Comparison of ENCODE assay signal across 17 cellular contexts in genomic region chr5:152007556-152007955, GRCh38.
"Had no signal": no experiment of that assay in that cellular context is flagged by ENCODE, and none has a peak within 500 bp of the region (broad histone marks: within the 10 kb centered on the region; RNA-seq: fewer than 3 reads in every experiment).

No MANE protein-coding gene starts in this region.

- H3K9me3 ChIP-seq: lower lobe of right lung, prostate gland, sigmoid colon, upper lobe of right lung had no signal

- H3K4me3 ChIP-seq: lower lobe of right lung, prostate gland, sigmoid colon, upper lobe of right lung had no signal

- ATAC-seq: effector memory CD8-positive, alpha-beta T cell; left cardiac atrium; lower lobe of right lung; naive thymus-derived CD4-positive, alpha-beta T cell; T-helper 17 cell; upper lobe of right lung had no signal

- H3K36me3 ChIP-seq: lower lobe of right lung, prostate gland, sigmoid colon, upper lobe of right lung had no signal

- H3K27me3 Mint-ChIP-seq: activated CD4-positive, alpha-beta T cell treated with anti-CD3 and anti-CD28 coated beads, Interleukin-2, amount 10 ng/mL, durations not matched to agents 24 days and 14 days; T-helper 17 cell had no signal

- H3K4me3 Mint-ChIP-seq: activated B cell treated with CpG ODN at 0.5 μM for 24 hours; activated CD4-positive, alpha-beta T cell treated with anti-CD3 and anti-CD28 coated beads, Interleukin-2, amount 10 ng/mL, durations not matched to agents 24 days and 14 days; activated T-helper 1 cell treated with anti-CD3 and anti-CD28 coated beads, Interleukin-12 subunit alpha, Interleukin-12 subunit beta, Interleukin-2, Interleukin-4 antibody, amounts not matched to agents 30 ng/mL and 10 ng/mL and 1 ng/mL, durations not matched to agents 14 hours and 24 hours and 36 hours; effector memory CD8-positive, alpha-beta T cell; naive thymus-derived CD4-positive, alpha-beta T cell; T-helper 17 cell had no signal

- H3K4me1 Mint-ChIP-seq: activated B cell treated with CpG ODN at 0.5 μM for 24 hours; activated CD4-positive, alpha-beta T cell treated with anti-CD3 and anti-CD28 coated beads, Interleukin-2, amount 10 ng/mL, durations not matched to agents 24 days and 14 days had no signal

- H3K9me3 Mint-ChIP-seq: activated T-helper 1 cell treated with anti-CD3 and anti-CD28 coated beads, Interleukin-12 subunit alpha, Interleukin-12 subunit beta, Interleukin-2, Interleukin-4 antibody, amounts not matched to agents 30 ng/mL and 10 ng/mL and 1 ng/mL, durations not matched to agents 14 hours and 24 hours and 36 hours had no signal

- H3K27ac ChIP-seq: lower lobe of right lung, prostate gland, sigmoid colon, upper lobe of right lung had no signal

- H3K4me1 ChIP-seq: lower lobe of right lung, prostate gland, sigmoid colon, upper lobe of right lung had no signal

- H3K27me3 ChIP-seq: sigmoid colon, upper lobe of right lung had no signal

- DNase-seq: activated B cell treated with CpG ODN at 0.5 μM for 24 hours; activated CD4-positive, alpha-beta T cell treated with anti-CD3 and anti-CD28 coated beads, Interleukin-2, amount 10 ng/mL, durations not matched to agents 24 days and 14 days; activated naive CD4-positive, alpha-beta T cell treated with Interleukin-2 at 50 U/mL for 16 hours; central memory CD4-positive, alpha-beta T cell; cortex of kidney; effector memory CD8-positive, alpha-beta T cell; hippocampal formation; left cardiac atrium; lower lobe of right lung; naive thymus-derived CD4-positive, alpha-beta T cell; sigmoid colon; stimulated activated CD4-positive, alpha-beta T cell treated with anti-CD3 and anti-CD28 coated beads, Interleukin-12 subunit alpha, Interleukin-12 subunit beta, amount 100 ng/mL, for 4 hours; stimulated activated naive CD4-positive, alpha-beta T cell treated with Interleukin-2 at 50 U/mL for 16 hours; T-helper 17 cell; upper lobe of right lung had no signal

- H3K27ac Mint-ChIP-seq: activated B cell treated with CpG ODN at 0.5 μM for 24 hours; activated CD4-positive, alpha-beta T cell treated with anti-CD3 and anti-CD28 coated beads, Interleukin-2, amount 10 ng/mL, durations not matched to agents 24 days and 14 days; activated T-helper 1 cell treated with anti-CD3 and anti-CD28 coated beads, Interleukin-12 subunit alpha, Interleukin-12 subunit beta, Interleukin-2, Interleukin-4 antibody, amounts not matched to agents 30 ng/mL and 10 ng/mL and 1 ng/mL, durations not matched to agents 14 hours and 24 hours and 36 hours; effector memory CD8-positive, alpha-beta T cell; naive thymus-derived CD4-positive, alpha-beta T cell; T-helper 17 cell had no signal
